ENCODE assay signal across 8 cellular contexts in genomic region chr19:10516671-10517286, GRCh38. TPM values are rescaled to one million over a fixed set of nuclear protein-coding genes. Genes with fewer than 3 reads are reported as not detected.
DNase-seq lines count a peak whose midpoint lies in the region; ATAC-seq and TF ChIP-seq lines count a peak whose summit lies in the region.

No MANE protein-coding gene starts in this region.

- peak overlapping the region; percentile 43 for H3K4me3 ChIP-seq in lower lobe of right lung

- H3K27ac ChIP-seq in angular gyrus (ENCODE audit: low read depth, low read length) (peak overlapping the region; percentile 90), lower lobe of right lung (no peak overlapping the region)

- DNase-seq in A172 (ENCODE audit: low spot score) (peak; percentile 60), GM13976 (ENCODE audit: low spot score) (peak; percentile 38), lower lobe of right lung (no peak)
- no peak for DNase-seq in stimulated activated CD4-positive, alpha-beta T cell treated with anti-CD3 and anti-CD28 coated beads, Interleukin-2, amount 100 ng/mL, for 24 hours
- DNase-seq in activated CD4-positive, CD25-positive, alpha-beta regulatory T cell treated with anti-CD3 and anti-CD28 coated beads, Interleukin-2, amount 50 U/mL, for 72 hours: no peak

- TF ChIP-seq CTCF in GM13976 (IDR thresholded peaks at IDR 0.05; ENCODE audit: borderline replicate concordance, control extremely low read depth, extremely low read depth, insufficient read depth, missing control alignments) (no peak), lower lobe of right lung (IDR thresholded peaks at IDR 0.05) (no peak)

- no peaks in the 10 kb centered on the region for H3K9me3 ChIP-seq in lower lobe of right lung

- H3K4me1 ChIP-seq in lower lobe of right lung: peaks cover 30% of the 10 kb centered on the region

- no peaks in the 10 kb centered on the region for H3K36me3 ChIP-seq in lower lobe of right lung

- in situ Hi-C loops in GM13976 (cut with MboI; ENCODE audit: low sequenced_read_pairs, unreplicated experiment): no loop called here

- ATAC-seq in lower lobe of right lung: no peak
- ATAC-seq in GM19463 (IDR thresholded peaks at IDR 0.05; ENCODE audit: unreplicated experiment): no peak
- no peak for ATAC-seq in HG03457 (IDR thresholded peaks at IDR 0.05; ENCODE audit: unreplicated experiment)

- intact Hi-C loops in lower lobe of right lung (cut with DNase I): no loop called here

- peaks cover 89% of the 10 kb centered on the region for H3K27me3 ChIP-seq in lower lobe of right lung (ENCODE audit: low read depth)

RNA-seq across cellular contexts. Expression of gene S1PR5, which starts 0.5 kb away (rescaled TPM):
- total RNA-seq in A172 (2014; rRNA removed; shearing (Covaris generic)): 7.9 and 9.0 TPM in 2 replicates
- total RNA-seq in lower lobe of right lung: 2.4 TPM

RNA-seq across cellular contexts. Expression of gene KEAP1, which starts 13.6 kb away (rescaled TPM):
- 118 and 128 TPM in 2 replicates for total RNA-seq in A172 (2014; rRNA removed; shearing (Covaris generic))
- 67.5 TPM for total RNA-seq in lower lobe of right lung

RNA-seq across cellular contexts. Expression of gene ATG4D, which starts 26.9 kb away (rescaled TPM):
- total RNA-seq in A172 (2014; rRNA removed; shearing (Covaris generic)): 62.5 and 68.0 TPM in 2 replicates
- total RNA-seq in lower lobe of right lung: 22.9 TPM

RNA-seq across cellular contexts. Expression of gene KRI1, which starts 49.0 kb away (rescaled TPM):
- 7.4 and 9.5 TPM in 2 replicates for total RNA-seq in A172 (2014; rRNA removed; shearing (Covaris generic))
- total RNA-seq in lower lobe of right lung: 25.2 TPM

RNA-seq across cellular contexts. Expression of gene CDKN2D, which starts 52.0 kb away (rescaled TPM):
- 10.6 and 11.3 TPM in 2 replicates for total RNA-seq in A172 (2014; rRNA removed; shearing (Covaris generic))
- total RNA-seq in lower lobe of right lung: 13.1 TPM

Comparison
In these comparisons a context has a peak if more than half of its experiments do, and no peak if none do; other contexts are left out.
1. DNase-seq: peak in A172 (single experiment) and GM13976 (single experiment); none in lower lobe of right lung (single experiment), stimulated activated CD4-positive, alpha-beta T cell treated with anti-CD3 and anti-CD28 coated beads, Interleukin-2, amount 100 ng/mL, for 24 hours (0 of 2) and activated CD4-positive, CD25-positive, alpha-beta regulatory T cell treated with anti-CD3 and anti-CD28 coated beads, Interleukin-2, amount 50 U/mL, for 72 hours (single experiment).